Comparison of ENCODE assay signal across 10 cellular contexts in the genomic region with DNA sequence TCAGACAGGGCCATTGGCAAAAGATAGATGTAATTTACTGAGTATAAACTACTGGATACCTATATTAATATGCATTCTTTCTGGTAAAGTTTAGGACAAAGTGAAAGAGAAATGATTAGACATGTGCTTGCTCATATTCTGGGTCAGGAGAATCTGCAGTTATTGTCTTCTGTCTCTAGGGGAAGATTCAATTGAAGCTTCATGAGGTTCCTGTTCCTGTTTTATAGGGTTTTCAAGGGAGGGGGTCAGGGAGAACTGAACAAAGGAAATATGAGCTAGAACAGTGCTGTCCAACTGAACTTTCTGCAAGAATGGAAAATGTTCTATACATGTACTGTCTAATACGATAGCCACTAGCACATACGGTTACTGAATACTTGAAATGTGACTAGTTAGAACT. TPM values are rescaled to one million over a fixed set of nuclear protein-coding genes. Genes with fewer than 3 reads are reported as not detected.
DNase-seq lines count a peak whose midpoint lies in the region; ATAC-seq and TF ChIP-seq lines count a peak whose summit lies in the region.
"Had no signal": no experiment of that assay in that cellular context is flagged by ENCODE, and none has a peak within 500 bp of the region (broad histone marks: within the 10 kb centered on the region; RNA-seq: fewer than 3 reads in every experiment).

No MANE protein-coding gene starts in this region.

- TF ChIP-seq CTCF in GM12864 (IDR thresholded peaks at IDR 0.05; ENCODE audit: low read depth, low read length, missing control alignments) = peak; percentile 28
- TF ChIP-seq CTCF in brain (conservative IDR thresholded peaks at IDR 0.05) = no peak
- no peak for TF ChIP-seq CTCF in osteocyte (IDR thresholded peaks at IDR 0.05)
- no peak for TF ChIP-seq CTCF in osteoblast (IDR thresholded peaks at IDR 0.05; ENCODE audit: extremely low read depth, low read depth, low read length)
- TF ChIP-seq CTCF in GM23338 (conservative IDR thresholded peaks at IDR 0.05; ENCODE audit: low read depth in 2 of 2) = no peak
- TF ChIP-seq CTCF in tibial artery (IDR thresholded peaks at IDR 0.05) = no peak

- H3K27me3 ChIP-seq in osteoblast (ENCODE audit: insufficient read depth, low read length) = no peaks in the 10 kb centered on the region
- H3K27me3 ChIP-seq in GM23338 (ENCODE audit: insufficient read depth) = no peaks in the 10 kb centered on the region
- no peaks in the 10 kb centered on the region for H3K27me3 ChIP-seq in tibial artery
- H3K27me3 ChIP-seq: foreskin keratinocyte had no signal

- no peaks in the 10 kb centered on the region for H4K20me1 ChIP-seq in osteoblast (ENCODE audit: insufficient read depth, low read length)
- no peaks in the 10 kb centered on the region for H4K20me1 ChIP-seq in GM23338 (replicated peaks; ENCODE audit: insufficient read depth)

- no peak overlapping the region for H3K27ac ChIP-seq in osteoblast (ENCODE audit: low read depth, low read length)
- H3K27ac ChIP-seq in GM23338 (ENCODE audit: low read depth) = no peak overlapping the region
- H3K27ac ChIP-seq in tibial artery = no peak overlapping the region

- H3K79me2 ChIP-seq in osteoblast (ENCODE audit: insufficient read depth, low read length) (no peaks in the 10 kb centered on the region), GM23338 (replicated peaks; ENCODE audit: insufficient read depth) (no peaks in the 10 kb centered on the region)

- no peaks in the 10 kb centered on the region for H3K9me2 ChIP-seq in GM23338 (ENCODE audit: insufficient read depth)

- H3K27me3 Mint-ChIP-seq in brain (no peaks in the 10 kb centered on the region), osteocyte (ENCODE audit: unreplicated experiment) (no peaks in the 10 kb centered on the region), GM23338 (ENCODE audit: insufficient read depth, low read depth, poor library complexity) (peaks cover 3% of the 10 kb centered on the region)

- no peaks in the 10 kb centered on the region for H3K9me3 Mint-ChIP-seq in brain
- no peaks in the 10 kb centered on the region for H3K9me3 Mint-ChIP-seq in osteocyte (ENCODE audit: unreplicated experiment)
- no peaks in the 10 kb centered on the region for H3K9me3 Mint-ChIP-seq in GM23338

- H3K4me1 Mint-ChIP-seq in brain (peaks cover 24% of the 10 kb centered on the region), osteocyte (ENCODE audit: unreplicated experiment) (peaks cover 24% of the 10 kb centered on the region), GM23338 (peaks cover 8% of the 10 kb centered on the region; the same call in 2 of the 3 replicates)

- no peaks in the 10 kb centered on the region for H3F3A ChIP-seq in GM23338 (replicated peaks; ENCODE audit: low read depth)

- H3K4me3 Mint-ChIP-seq in brain = no peak overlapping the region
- H3K4me3 Mint-ChIP-seq in osteocyte (ENCODE audit: unreplicated experiment) = no peak overlapping the region
- H3K4me3 Mint-ChIP-seq in GM23338 = no peak overlapping the region

- ATAC-seq in GM23338 = no peak
- ATAC-seq: foreskin keratinocyte had no signal

- H3K36me3 ChIP-seq in osteoblast (ENCODE audit: insufficient read depth, low read length) = no peaks in the 10 kb centered on the region
- H3K36me3 ChIP-seq in GM23338 (ENCODE audit: insufficient read depth) = no peaks in the 10 kb centered on the region
- H3K36me3 ChIP-seq in tibial artery = no peaks in the 10 kb centered on the region

- H3K4me1 ChIP-seq in osteoblast (ENCODE audit: insufficient read depth, low read length) = peaks cover 7% of the 10 kb centered on the region
- H3K4me1 ChIP-seq in GM23338 (ENCODE audit: insufficient read depth) = peaks cover 4% of the 10 kb centered on the region; the same call in 1 of the 2 replicates
- peaks cover 0 to 25% (median 13%) of the 10 kb centered on the region in 4 donors for H3K4me1 ChIP-seq in tibial artery

- no peak overlapping the region for H2AFZ ChIP-seq in osteoblast (ENCODE audit: low read length)
- no peak overlapping the region for H2AFZ ChIP-seq in GM23338

- H3K27ac Mint-ChIP-seq in brain = peak overlapping the region in 3 of 5 experiments; percentile 5 to 83 (median 38)
- peak overlapping the region; percentile 3 for H3K27ac Mint-ChIP-seq in osteocyte (ENCODE audit: unreplicated experiment)
- H3K27ac Mint-ChIP-seq in GM23338 = no peak overlapping the region

- H3K9me3 ChIP-seq in osteoblast (ENCODE audit: low read depth, low read length) = no peaks in the 10 kb centered on the region
- H3K9me3 ChIP-seq in tibial artery = no peaks in the 10 kb centered on the region

- intact Hi-C loops in tibial artery (cut with DNase I; ENCODE audit: low total_unique reads) = loop anchor here (2.0 kb wide), 1 partner anchor 49 kb away; no protein-coding TSS in a partner anchor

- DNase-seq in GM12864 (ENCODE audit: low read depth) (peak; percentile 19), MV-4-11 (lab: John Stamatoyannopoulos, UW) (peak; percentile 87), osteocyte (ENCODE audit: extremely low spot score, unreplicated experiment) (no peak), osteoblast (ENCODE audit: insufficient read length, low spot score, missing footprints) (no peak), GM23338 (ENCODE audit: low spot score) (no peak), GOT3 (lab: John Stamatoyannopoulos, UW) (no peak), tibial artery (no peak)
- DNase-seq: activated T-cell treated with anti-CD3 and anti-CD28 coated beads, Interleukin-2, amount 50 U/mL, for 1 hour; foreskin keratinocyte had no signal

- peaks cover 37% of the 10 kb centered on the region for H3K36me3 Mint-ChIP-seq in brain
- H3K36me3 Mint-ChIP-seq in osteocyte (ENCODE audit: unreplicated experiment) = peaks cover 8% of the 10 kb centered on the region
- H3K36me3 Mint-ChIP-seq in GM23338 (ENCODE audit: low read depth) = no peaks in the 10 kb centered on the region

- H3K4me2 ChIP-seq in osteoblast (ENCODE audit: insufficient read depth, low read length) = no peak overlapping the region
- H3K4me2 ChIP-seq in GM23338 = no peak overlapping the region

- H3K4me3 ChIP-seq in GM12864 (ENCODE audit: low read depth, low read length) (no peak overlapping the region), osteoblast (ENCODE audit: insufficient read depth, low read length) (no peak overlapping the region), GM23338 (no peak overlapping the region), tibial artery (no peak overlapping the region)

TF ChIP-seq in GM23338, 12 proteins besides CTCF, POLR2A, EP300 and RAD21:
- no peak for TF ChIP-seq CREB1 (CRISPR knock-in tag; IDR thresholded peaks at IDR 0.05; ENCODE audit: low read depth)
- TF ChIP-seq STAT1 (IDR thresholded peaks at IDR 0.05; ENCODE audit: unreplicated experiment) = no peak

RNA-seq across cellular contexts. Expression of gene CORO6, which starts 59.3 kb away (rescaled TPM):
- polyA plus RNA-seq in brain (ENCODE audit: insufficient read depth, low read depth, low replicate concordance) (1.7 TPM), GM23338 (2016; fragmentation: Nextera tagmentation; extraction: Ambion mirVana) (2.5 and 2.6 TPM in 2 replicates)
- total RNA-seq in osteocyte (4.8 and 7.1 TPM in 2 replicates), osteoblast (12.7 and 20.3 TPM in 2 replicates)
- total RNA-seq in GM23338 (2014; rRNA removed; shearing (Covaris generic)) = 5.0 and 5.2 TPM in 2 replicates

Comparison
In these comparisons a context has a peak if more than half of its experiments do, and no peak if none do; other contexts are left out.
1. DNase-seq: peak in GM12864 (single experiment) and MV-4-11 (single experiment); none in osteocyte (single experiment), osteoblast (single experiment), GM23338 (single experiment), GOT3 (single experiment) and tibial artery (0 of 2).